In genomic region chr12:68453876-68454275, GRCh38 we compare ENCODE assay signal across 25 cellular contexts.
DNase-seq lines count a peak whose midpoint lies in the region; ATAC-seq and TF ChIP-seq lines count a peak whose summit lies in the region.
"Had no signal": no experiment of that assay in that cellular context is flagged by ENCODE, and none has a peak within 500 bp of the region (broad histone marks: within the 10 kb centered on the region; RNA-seq: fewer than 3 reads in every experiment).

No MANE protein-coding gene starts in this region.

- H3K4me3 ChIP-seq in fibroblast of villous mesenchyme (ENCODE audit: low read depth, low read length) = no peak overlapping the region
- H3K4me3 ChIP-seq: PC-9, thoracic aorta, vagina had no signal

- peaks cover 85% of the 10 kb centered on the region for H3K4me1 Mint-ChIP-seq in activated naive CD4-positive, alpha-beta T cell treated with anti-CD3 and anti-CD28 coated beads, Interleukin-2, amount 50 U/mL, for 24 hours
- peaks cover 82 to 98% (median 88%) of the 10 kb centered on the region in 3 donors for H3K4me1 Mint-ChIP-seq in T-cell
- H3K4me1 Mint-ChIP-seq in stimulated activated naive CD8-positive, alpha-beta T cell treated with anti-CD3 and anti-CD28 coated beads, Interleukin-15, amount 100 ng/mL, for 72 hours = peaks cover 77% of the 10 kb centered on the region
- H3K4me1 Mint-ChIP-seq in activated T-helper 2 cell treated with anti-CD3 and anti-CD28 coated beads, Interferon-gamma antibody, Interleukin-2, Interleukin-4, amounts not matched to agents 10 μg/mL and 5 μg/mL and 100 μg/mL, durations not matched to agents 14 hours and 24 hours and 36 hours (ENCODE audit: low read depth) = peaks cover 70% of the 10 kb centered on the region

- ATAC-seq in T-cell (replicated peaks in 1 of 4) = no peak
- no peak for ATAC-seq in stimulated activated naive CD8-positive, alpha-beta T cell treated with anti-CD3 and anti-CD28 coated beads, Interleukin-15, amount 100 ng/mL, for 72 hours
- ATAC-seq: activated CD4-positive, alpha-beta T cell treated with anti-CD3 and anti-CD28 coated beads for 36 hours; stimulated activated naive B cell treated with anti-CD40 and anti-IgM and Interleukin-4, amounts not matched to agents 10 μg/mL and 1 μg/mL and 100 μg/mL, for 72 hours had no signal

- no peaks in the 10 kb centered on the region for H3K27me3 Mint-ChIP-seq in activated naive CD4-positive, alpha-beta T cell treated with anti-CD3 and anti-CD28 coated beads, Interleukin-2, amount 50 U/mL, for 24 hours
- H3K27me3 Mint-ChIP-seq in T-cell = no peaks in the 10 kb centered on the region
- no peaks in the 10 kb centered on the region for H3K27me3 Mint-ChIP-seq in stimulated activated naive CD8-positive, alpha-beta T cell treated with anti-CD3 and anti-CD28 coated beads, Interleukin-15, amount 100 ng/mL, for 72 hours
- no peaks in the 10 kb centered on the region for H3K27me3 Mint-ChIP-seq in activated T-helper 2 cell treated with anti-CD3 and anti-CD28 coated beads, Interferon-gamma antibody, Interleukin-2, Interleukin-4, amounts not matched to agents 10 μg/mL and 5 μg/mL and 100 μg/mL, durations not matched to agents 14 hours and 24 hours and 36 hours (ENCODE audit: low read depth)
- H3K27me3 Mint-ChIP-seq: activated CD4-positive, alpha-beta T cell treated with anti-CD3 and anti-CD28 coated beads for 36 hours; stimulated activated naive B cell treated with anti-CD40 and anti-IgM and Interleukin-4, amounts not matched to agents 10 μg/mL and 1 μg/mL and 100 μg/mL, for 72 hours had no signal

- DNase-seq in activated naive CD4-positive, alpha-beta T cell treated with anti-CD3 and anti-CD28 coated beads, Interleukin-2, amount 50 U/mL, for 16 hours = no peak
- DNase-seq in T-cell (no peak), fibroblast of villous mesenchyme (ENCODE audit: low read depth) (peak; percentile 32), NCI-H2171 treated with DMSO at 0.1 percent for 48 hours (lab: John Stamatoyannopoulos, UW) (no peak), NCI-H82 (lab: John Stamatoyannopoulos, UW) (no peak)
- DNase-seq in stimulated activated naive CD8-positive, alpha-beta T cell treated with anti-CD3 and anti-CD28 coated beads, Interleukin-15, amount 100 ng/mL, for 72 hours = no peak
- DNase-seq in activated T-helper 2 cell treated with anti-CD3 and anti-CD28 coated beads, Interferon-gamma antibody, Interleukin-2, Interleukin-4, amounts not matched to agents 10 μg/mL and 5 μg/mL and 100 μg/mL, durations not matched to agents 14 hours and 24 hours and 36 hours (ENCODE audit: low spot score) = no peak
- DNase-seq: activated CD4-positive, alpha-beta T cell treated with anti-CD3 and anti-CD28 coated beads for 36 hours; activated CD8-positive, alpha-beta memory T cell treated with anti-CD3 and anti-CD28 coated beads, Interleukin-2, amount 50 U/mL, for 4 hours; activated effector memory CD4-positive, alpha-beta T cell treated with Interleukin-2 at 50 U/mL for 16 hours; amniotic stem cell; DMS 273 treated with DMSO at 0.1 percent for 48 hours; H7; KG1; mammary epithelial cell; NCI-H146; NCI-H510A treated with DMSO at 0.1 percent for 48 hours; NK-92 treated with Interleukin-12 subunit alpha and Interleukin-12 subunit beta, amount 100 ng/mL, for 24 hours; PC-9; SHP77; stimulated activated CD4-positive, alpha-beta T cell treated with anti-CD3 and anti-CD28 coated beads, Interleukin-4, amount 100 ng/mL, for 1 hour; stimulated activated naive B cell treated with anti-CD40 and anti-IgM and Interleukin-4, amounts not matched to agents 10 μg/mL and 1 μg/mL and 100 μg/mL, for 72 hours had no signal

- POLR2A ChIA-PET in T-cell (lab: Charles Lee) = interaction anchor here (0.5 to 0.6 kb wide), 2 partner anchors 37 to 112 kb away, joined by 3 read pairs; no protein-coding TSS in a partner anchor

- H3K4me3 Mint-ChIP-seq in activated naive CD4-positive, alpha-beta T cell treated with anti-CD3 and anti-CD28 coated beads, Interleukin-2, amount 50 U/mL, for 24 hours = peak overlapping the region; percentile 12
- peak overlapping the region in 1 of 3 donors; percentile 34 for H3K4me3 Mint-ChIP-seq in T-cell
- peak overlapping the region; percentile 17 to 19 for H3K4me3 Mint-ChIP-seq in stimulated activated naive CD8-positive, alpha-beta T cell treated with anti-CD3 and anti-CD28 coated beads, Interleukin-15, amount 100 ng/mL, for 72 hours
- no peak overlapping the region for H3K4me3 Mint-ChIP-seq in activated T-helper 2 cell treated with anti-CD3 and anti-CD28 coated beads, Interferon-gamma antibody, Interleukin-2, Interleukin-4, amounts not matched to agents 10 μg/mL and 5 μg/mL and 100 μg/mL, durations not matched to agents 14 hours and 24 hours and 36 hours (ENCODE audit: low read depth)
- H3K4me3 Mint-ChIP-seq: activated CD4-positive, alpha-beta T cell treated with anti-CD3 and anti-CD28 coated beads for 36 hours; stimulated activated naive B cell treated with anti-CD40 and anti-IgM and Interleukin-4, amounts not matched to agents 10 μg/mL and 1 μg/mL and 100 μg/mL, for 72 hours had no signal

- no peaks in the 10 kb centered on the region for H3K9me3 Mint-ChIP-seq in activated naive CD4-positive, alpha-beta T cell treated with anti-CD3 and anti-CD28 coated beads, Interleukin-2, amount 50 U/mL, for 24 hours
- peaks cover 0 to 10% (median 5%) of the 10 kb centered on the region in 3 donors for H3K9me3 Mint-ChIP-seq in T-cell
- H3K9me3 Mint-ChIP-seq in stimulated activated naive CD8-positive, alpha-beta T cell treated with anti-CD3 and anti-CD28 coated beads, Interleukin-15, amount 100 ng/mL, for 72 hours = peaks cover 14 to 19% of the 10 kb centered on the region in 2 donors
- H3K9me3 Mint-ChIP-seq in activated T-helper 2 cell treated with anti-CD3 and anti-CD28 coated beads, Interferon-gamma antibody, Interleukin-2, Interleukin-4, amounts not matched to agents 10 μg/mL and 5 μg/mL and 100 μg/mL, durations not matched to agents 14 hours and 24 hours and 36 hours = peaks cover 3% of the 10 kb centered on the region

- CTCF ChIA-PET in T-cell (lab: Charles Lee) = no interaction called here

- H3K27ac Mint-ChIP-seq in activated naive CD4-positive, alpha-beta T cell treated with anti-CD3 and anti-CD28 coated beads, Interleukin-2, amount 50 U/mL, for 24 hours = no peak overlapping the region
- peak overlapping the region; percentile 29 to 92 for H3K27ac Mint-ChIP-seq in T-cell
- no peak overlapping the region for H3K27ac Mint-ChIP-seq in stimulated activated naive CD8-positive, alpha-beta T cell treated with anti-CD3 and anti-CD28 coated beads, Interleukin-15, amount 100 ng/mL, for 72 hours
- H3K27ac Mint-ChIP-seq in activated T-helper 2 cell treated with anti-CD3 and anti-CD28 coated beads, Interferon-gamma antibody, Interleukin-2, Interleukin-4, amounts not matched to agents 10 μg/mL and 5 μg/mL and 100 μg/mL, durations not matched to agents 14 hours and 24 hours and 36 hours = no peak overlapping the region
- H3K27ac Mint-ChIP-seq: activated CD4-positive, alpha-beta T cell treated with anti-CD3 and anti-CD28 coated beads for 36 hours; stimulated activated naive B cell treated with anti-CD40 and anti-IgM and Interleukin-4, amounts not matched to agents 10 μg/mL and 1 μg/mL and 100 μg/mL, for 72 hours had no signal

- no peaks in the 10 kb centered on the region for H3K36me3 Mint-ChIP-seq in activated naive CD4-positive, alpha-beta T cell treated with anti-CD3 and anti-CD28 coated beads, Interleukin-2, amount 50 U/mL, for 24 hours
- H3K36me3 Mint-ChIP-seq in T-cell = no peaks in the 10 kb centered on the region
- H3K36me3 Mint-ChIP-seq in activated T-helper 2 cell treated with anti-CD3 and anti-CD28 coated beads, Interferon-gamma antibody, Interleukin-2, Interleukin-4, amounts not matched to agents 10 μg/mL and 5 μg/mL and 100 μg/mL, durations not matched to agents 14 hours and 24 hours and 36 hours (ENCODE audit: low read depth) = no peaks in the 10 kb centered on the region

- TF ChIP-seq CTCF in fibroblast of villous mesenchyme (IDR thresholded peaks at IDR 0.05; ENCODE audit: insufficient read depth, low read depth, low read length) = no peak

- intact Hi-C loops in activated T-helper 2 cell treated with anti-CD3 and anti-CD28 coated beads, Interferon-gamma antibody, Interleukin-2, Interleukin-4, amounts not matched to agents 10 μg/mL and 5 μg/mL and 100 μg/mL, durations not matched to agents 14 hours and 24 hours and 36 hours (cut with micrococcal nuclease) = loop anchor here (5.0 kb wide), 1 partner anchor 337 kb away; no protein-coding TSS in a partner anchor

Comparison
In these comparisons a context has a peak if more than half of its experiments do, and no peak if none do; other contexts are left out.
1. H3K27ac Mint-ChIP-seq: peak in T-cell (2 of 2); none in activated naive CD4-positive, alpha-beta T cell treated with anti-CD3 and anti-CD28 coated beads, Interleukin-2, amount 50 U/mL, for 24 hours (single experiment), stimulated activated naive CD8-positive, alpha-beta T cell treated with anti-CD3 and anti-CD28 coated beads, Interleukin-15, amount 100 ng/mL, for 72 hours (0 of 2) and activated T-helper 2 cell treated with anti-CD3 and anti-CD28 coated beads, Interferon-gamma antibody, Interleukin-2, Interleukin-4, amounts not matched to agents 10 μg/mL and 5 μg/mL and 100 μg/mL, durations not matched to agents 14 hours and 24 hours and 36 hours (single experiment).